8 cellular contexts compared by ENCODE assay signal in the genomic region with DNA sequence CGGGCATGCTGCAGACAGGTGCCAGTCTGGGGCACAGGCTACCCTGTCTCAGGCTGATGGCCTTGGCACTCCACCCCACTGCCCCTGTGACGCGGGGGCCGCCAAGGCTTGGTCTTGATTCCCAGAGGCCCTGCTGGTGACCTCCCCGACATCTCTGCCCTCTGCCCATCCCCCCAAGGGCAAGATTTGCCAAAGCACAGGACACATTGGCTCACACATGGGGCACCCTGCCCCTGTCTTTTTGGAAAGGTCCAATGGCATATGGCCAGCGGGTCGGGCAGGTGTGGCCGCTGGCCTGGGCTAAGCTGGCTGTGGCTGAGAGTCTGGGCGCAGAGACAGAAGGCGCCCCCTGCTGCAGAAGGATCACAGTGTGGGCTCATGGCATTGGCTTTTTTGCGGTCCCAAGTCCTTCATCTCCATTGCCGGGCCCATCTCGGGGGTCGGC. TPM values are rescaled to one million over a fixed set of nuclear protein-coding genes. Genes with fewer than 3 reads are reported as not detected.
A peak's percentile ranks its signal among the peaks of the same experiment; 100 is the strongest.
DNase-seq lines count a peak whose midpoint lies in the region; ATAC-seq and TF ChIP-seq lines count a peak whose summit lies in the region.
"Had no signal": no experiment of that assay in that cellular context is flagged by ENCODE, and none has a peak within 500 bp of the region (broad histone marks: within the 10 kb centered on the region; RNA-seq: fewer than 3 reads in every experiment).

No MANE protein-coding gene starts in this region.

- no peaks in the 10 kb centered on the region for H3K9me2 ChIP-seq in PC-3 (replicated peaks; ENCODE audit: low read length)

- H3K4me2 ChIP-seq in PC-3 (ENCODE audit: low read length), result no peak overlapping the region

- no peak overlapping the region for H3K9ac ChIP-seq in PC-3 (ENCODE audit: low read length)

- TF ChIP-seq CTCF in GM12872 (IDR thresholded peaks at IDR 0.05; ENCODE audit: insufficient read depth, low read depth, low read length) (peak; percentile 39; the same call in 2 of the 3 replicates), PC-3 (conservative IDR thresholded peaks at IDR 0.05; ENCODE audit: low read depth, low read length) (peak; percentile 79), spleen (IDR thresholded peaks at IDR 0.05 in 8 of 11, conservative IDR thresholded peaks at IDR 0.05 in 3 of 11) (peak in 1 of 11 experiments; percentile 10)

- TF ChIP-seq POLR2A in spleen (IDR thresholded peaks at IDR 0.05), result no peak

- ATAC-seq in PC-3, result no peak
- no peak for ATAC-seq in GM21528 (IDR thresholded peaks at IDR 0.05; ENCODE audit: low FRiP score, unreplicated experiment)

- no TSS peak for BruUV-seq in PC-3 (replicated peaks; lab: Mats Ljungman, UMichigan)

- H3K4me3 ChIP-seq in PC-3 (ENCODE audit: low read length), result no peak overlapping the region
- no peak overlapping the region for H3K4me3 ChIP-seq in spleen

- POLR2A ChIA-PET in PC-3 (lab: Charles Lee; ENCODE audit: unreplicated experiment), result no interaction called here

- H3F3A ChIP-seq in PC-3 (ENCODE audit: low read length, unreplicated experiment), result no peaks in the 10 kb centered on the region

- 81 to 94% (median 85%) methylated on average over 9 to 14 of the region's 14 CpGs for WGBS in spleen, 5 donors

- H3K4me1 ChIP-seq in PC-3 (ENCODE audit: insufficient read depth, low read length) (peaks cover 12% of the 10 kb centered on the region), spleen (peaks cover 9 to 33% (median 20%) of the 10 kb centered on the region in 6 donors)

- CTCF ChIA-PET in PC-3 (lab: Charles Lee), result no interaction called here

- no peak overlapping the region for H2AFZ ChIP-seq in PC-3 (ENCODE audit: low read length)

- H3K79me2 ChIP-seq in PC-3 (ENCODE audit: low read length), result peaks cover 21% of the 10 kb centered on the region

- H3K9me3 ChIP-seq in PC-3 (ENCODE audit: low read length) (no peaks in the 10 kb centered on the region), spleen (no peaks in the 10 kb centered on the region)

- no peak overlapping the region for H3K27ac ChIP-seq in PC-3 (ENCODE audit: low read length)
- no peak overlapping the region for H3K27ac ChIP-seq in spleen

- H3K27me3 ChIP-seq in PC-3 (ENCODE audit: low read length) (no peaks in the 10 kb centered on the region), spleen (replicated peaks in 1 of 7) (no peaks in the 10 kb centered on the region)

- intact Hi-C loops in PC-3 (cut with micrococcal nuclease), result loop anchor here (10.0 kb wide), 1 partner anchor 555 kb away; no protein-coding TSS in a partner anchor
- intact Hi-C loops in spleen (cut with DNase I; ENCODE audit: low total_unique reads), result no loop called here

- H4K20me1 ChIP-seq in PC-3 (ENCODE audit: low read length), result peaks cover 16% of the 10 kb centered on the region; the same call in 1 of the 2 replicates

- DNase-seq in PC-3 (peak; percentile 41), iPS-NIHi7 (ENCODE audit: extremely low spot score) (peak; percentile 69), activated gamma-delta T cell (lab: John Stamatoyannopoulos, UW) (no peak), spleen (no peak)
- DNase-seq: DND-41, NCI-H2227 treated with DMSO at 0.1 percent for 48 hours had no signal

- H3K36me3 ChIP-seq in PC-3 (ENCODE audit: low read depth, low read length) (no peaks in the 10 kb centered on the region; the same call in 1 of the 2 replicates), spleen (peaks cover 0 to 41% (median 0%) of the 10 kb centered on the region in 6 donors)

RNA-seq across cellular contexts. Expression of a gene that starts 4.6 kb away (rescaled TPM):
- total RNA-seq in PC-3 (2014; rRNA removed) (164 and 218 TPM in 2 replicates), spleen (10 to 100 TPM; 46.2 to 76.5 (median 72.0) TPM)
- polyA plus RNA-seq in spleen, result 100 to 1,000 TPM in 1 of 3 donors, 10 to 100 TPM in 2; 49.6 to 165 (median 74.1) TPM

RNA-seq across cellular contexts. Expression of a gene that starts 12.0 kb away (rescaled TPM):
- 25.9 and 28.4 TPM in 2 replicates for total RNA-seq in PC-3 (2014; rRNA removed)
- total RNA-seq in spleen, result 1 to 10 TPM; 1.4 to 7.3 (median 5.8) TPM
- 1 to 10 TPM; 4.2 to 9.3 (median 6.3) TPM for polyA plus RNA-seq in spleen

RNA-seq across cellular contexts. Expression of a gene that starts 20.0 kb away (rescaled TPM):
- total RNA-seq in PC-3 (2014; rRNA removed) (7.9 and 8.8 TPM in 2 replicates), spleen (1 to 10 TPM; 2.2 to 8.8 (median 5.6) TPM)
- 1 to 10 TPM; 2.2 to 4.4 (median 3.4) TPM for polyA plus RNA-seq in spleen

RNA-seq across cellular contexts. Expression of a gene that starts 38.9 kb away (rescaled TPM):
- total RNA-seq in PC-3 (2014; rRNA removed) (38.6 and 50.4 TPM in 2 replicates), spleen (10 to 100 TPM; 19.4 to 34.1 (median 27.9) TPM)
- polyA plus RNA-seq in spleen, result 10 to 100 TPM; 20.0 to 38.2 (median 31.2) TPM

RNA-seq across cellular contexts. Expression of a gene that starts 45.3 kb away (rescaled TPM):
- total RNA-seq in PC-3 (2014; rRNA removed) (283 and 310 TPM in 2 replicates), spleen (100 to 1,000 TPM in 5 of 7 donors, 10 to 100 TPM in 2; 86.7 to 168 (median 111) TPM)
- 100 to 1,000 TPM in 1 of 3 donors, 10 to 100 TPM in 2; 89.2 to 121 (median 90.4) TPM for polyA plus RNA-seq in spleen

Comparison
In these comparisons a context has a peak if more than half of its experiments do, and no peak if none do; other contexts are left out.
1. DNase-seq: peak in PC-3 (single experiment) and iPS-NIHi7 (single experiment); none in activated gamma-delta T cell (single experiment) and spleen (single experiment).